8 cellular contexts compared by ENCODE assay signal in the genomic region with DNA sequence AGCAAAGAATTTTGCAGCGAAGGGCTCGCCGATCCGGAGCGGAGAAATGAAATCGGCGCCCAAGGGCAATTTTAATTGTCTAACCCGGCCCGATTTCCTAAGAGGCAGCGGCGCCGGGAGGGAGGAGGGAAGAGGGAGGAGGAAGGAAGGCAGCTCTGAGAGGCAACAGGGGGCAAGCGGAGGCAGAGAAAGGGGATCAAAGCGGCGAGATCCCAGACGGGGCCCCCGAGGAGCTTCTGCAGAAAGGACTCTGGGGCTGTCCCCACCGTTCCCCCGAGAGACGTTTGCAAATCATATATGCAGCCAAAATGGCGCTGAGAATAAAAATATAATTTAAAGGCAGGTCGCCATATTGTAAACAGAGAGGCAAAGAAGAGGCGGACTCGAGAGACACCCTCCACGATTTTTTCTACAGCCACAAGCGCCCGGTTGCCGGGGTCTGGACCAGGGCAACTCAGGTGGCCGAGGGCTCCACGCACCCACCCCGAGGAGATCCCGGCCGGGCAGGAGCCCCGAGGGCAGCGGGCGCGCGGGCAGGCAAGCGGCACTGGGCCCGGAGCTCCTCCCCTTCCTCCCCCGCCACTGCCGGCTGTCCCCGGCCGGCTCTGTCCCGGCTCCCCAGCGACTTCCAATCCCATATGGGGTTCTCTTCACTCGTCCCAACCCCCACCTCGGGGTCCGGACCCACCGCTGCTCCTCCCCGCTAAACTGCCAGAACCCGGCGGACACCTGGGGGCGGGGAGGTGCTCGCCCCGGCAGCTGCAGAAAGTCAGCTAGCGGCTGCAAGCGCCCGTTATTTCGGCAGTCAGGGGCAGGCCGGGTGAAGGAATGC. TPM values are rescaled to one million over a fixed set of nuclear protein-coding genes. Genes with fewer than 3 reads are reported as not detected.
DNase-seq lines count a peak whose midpoint lies in the region; ATAC-seq and TF ChIP-seq lines count a peak whose summit lies in the region.

No MANE protein-coding gene starts in this region.

- H3K36me3 ChIP-seq in SU-DHL-6 (ENCODE audit: low read length) (peaks cover 8% of the 10 kb centered on the region), aorta (ENCODE audit: control insufficient read depth in 1 of 2, insufficient read depth in 2 of 2, low read length in 1 of 2) (no peaks in the 10 kb centered on the region)

- under 1% methylated on average over 61 of the region's 61 CpGs for WGBS in right cardiac atrium
- WGBS in aorta, 2 donors = 0% methylated on average over 54 to 61 of the region's 61 CpGs

- H3K9me3 ChIP-seq in SU-DHL-6 (ENCODE audit: insufficient read depth, low read length) = no peaks in the 10 kb centered on the region
- no peaks in the 10 kb centered on the region for H3K9me3 ChIP-seq in right cardiac atrium (ENCODE audit: control insufficient read depth, low read length)
- H3K9me3 ChIP-seq in aorta (ENCODE audit: control insufficient read depth, low read length) = no peaks in the 10 kb centered on the region

- no peak for TF ChIP-seq CTCF in SU-DHL-6 (IDR thresholded peaks at IDR 0.05; ENCODE audit: insufficient read depth, low read length, poor library complexity, severe bottlenecking)

- peak overlapping the region; percentile 86 for H3K4me3 ChIP-seq in SU-DHL-6 (ENCODE audit: insufficient read depth, low read length, poor library complexity, severe bottlenecking)
- peak overlapping the region; percentile 92 for H3K4me3 ChIP-seq in right cardiac atrium (ENCODE audit: low read length)
- peak overlapping the region; percentile 81 to 92 for H3K4me3 ChIP-seq in aorta (ENCODE audit: low read length in 2 of 2)

- no peaks in the 10 kb centered on the region for H3K9me2 ChIP-seq in SU-DHL-6 (replicated peaks; ENCODE audit: insufficient read depth, low read length)

- H3K27me3 ChIP-seq in SU-DHL-6 (ENCODE audit: low read length) (no peaks in the 10 kb centered on the region), right cardiac atrium (ENCODE audit: control insufficient read depth, insufficient read depth) (no peaks in the 10 kb centered on the region), aorta (ENCODE audit: control insufficient read depth in 1 of 2, insufficient read depth in 2 of 2, low read length in 1 of 2) (no peaks in the 10 kb centered on the region)

- H4K20me1 ChIP-seq in SU-DHL-6 (ENCODE audit: low read depth, low read length) = peaks cover 13% of the 10 kb centered on the region; the same call in 1 of the 2 replicates

- DNase-seq in CD1c-positive myeloid dendritic cell (ENCODE audit: extremely low spot score) (peak; percentile 61), HuH-7.5 (ENCODE audit: low spot score) (peak; percentile 59), amygdala (lab: John Stamatoyannopoulos, UW) (peak in 40 of 56 donors; percentile 27 to 76 (median 54)), right cardiac atrium (peak; percentile 60 to 87 (median 85)), putamen (ENCODE audit: low spot score) (peak; percentile 68), aorta (peak; percentile 76 to 87)

- H3F3A ChIP-seq in SU-DHL-6 (ENCODE audit: insufficient read depth) = peaks cover 19% of the 10 kb centered on the region

- peak overlapping the region; percentile 87 for H3K9ac ChIP-seq in SU-DHL-6 (ENCODE audit: low read length)

- peaks cover 2% of the 10 kb centered on the region for H3K4me1 ChIP-seq in right cardiac atrium (ENCODE audit: control insufficient read depth, insufficient read depth, low read length)
- peaks cover 2 to 4% of the 10 kb centered on the region in 2 donors for H3K4me1 ChIP-seq in aorta (ENCODE audit: control insufficient read depth in 1 of 2, insufficient read depth in 2 of 2, low read length in 2 of 2)

- H2AFZ ChIP-seq in SU-DHL-6 (ENCODE audit: low read depth, low read length, severe bottlenecking) = no peak overlapping the region

- intact Hi-C loops in right cardiac atrium (cut with DNase I) (loop anchor here in 2 of 4 donors (5.0 to 10.0 kb wide), 3 partner anchors 47 to 345 kb away; a partner anchor contains a TSS), aorta (cut with DNase I) (loop anchor here (5.0 to 10.0 kb wide), 6 partner anchors 37 to 615 kb away; a partner anchor contains a TSS)

- ATAC-seq in right cardiac atrium (peak; percentile 1 to 8), aorta (ENCODE audit: low FRiP score) (no peak), GM19455 (IDR thresholded peaks at IDR 0.05; ENCODE audit: unreplicated experiment) (no peak)

- peak overlapping the region; percentile 90 for H3K27ac ChIP-seq in SU-DHL-6 (ENCODE audit: low read depth, low read length)
- H3K27ac ChIP-seq in right cardiac atrium (ENCODE audit: low read length) = peak overlapping the region; percentile 99
- peak overlapping the region; percentile 32 to 61 for H3K27ac ChIP-seq in aorta (ENCODE audit: low read depth in 1 of 2, low read length in 2 of 2)

- peaks cover 68% of the 10 kb centered on the region for H3K79me2 ChIP-seq in SU-DHL-6 (ENCODE audit: insufficient read depth, low read length)

- peak overlapping the region; percentile 94 for H3K4me2 ChIP-seq in SU-DHL-6 (ENCODE audit: low read depth, low read length, poor library complexity, severe bottlenecking)

RNA-seq across cellular contexts. Expression of a gene that starts 1.9 kb away (rescaled TPM):
- total RNA-seq in right cardiac atrium = 10 to 100 TPM; 20.8 to 25.4 (median 24.2) TPM
- 10.8 TPM for polyA plus RNA-seq in right cardiac atrium
- 10 to 100 TPM; 30.5 to 47.0 TPM for total RNA-seq in aorta
- polyA plus RNA-seq in aorta = 10 to 100 TPM; 10.1 to 29.4 TPM

RNA-seq across cellular contexts. Expression of a gene that starts 46.5 kb away (rescaled TPM):
- total RNA-seq in right cardiac atrium = 1 to 10 TPM; 2.1 to 3.3 (median 2.5) TPM
- polyA plus RNA-seq in right cardiac atrium = 2.3 TPM
- total RNA-seq in aorta = 1 to 10 TPM; 4.3 to 6.1 TPM
- 1 to 10 TPM in 1 of 2 donors, under 1 TPM in 1; 0.75 to 2.7 TPM for polyA plus RNA-seq in aorta

RNA-seq across cellular contexts. Expression of a gene that starts 51.9 kb away (rescaled TPM):
- total RNA-seq in right cardiac atrium (10 to 100 TPM; 70.5 to 89.4 (median 79.4) TPM), aorta (100 to 1,000 TPM in 1 of 2 donors, 10 to 100 TPM in 1; 99.1 to 108 TPM)
- polyA plus RNA-seq in right cardiac atrium (45.1 TPM), aorta (10 to 100 TPM; 51.8 to 58.3 TPM)

RNA-seq across cellular contexts. Expression of a gene that starts 56.4 kb away (rescaled TPM):
- total RNA-seq in right cardiac atrium (not detected), aorta (not detected)
- polyA plus RNA-seq in right cardiac atrium (not detected), aorta (not detected)

Comparison
In these comparisons a context has a peak if more than half of its experiments do, and no peak if none do; other contexts are left out.
1. H3K27ac ChIP-seq: peak in every context shown above with its lines; median percentile 99 in right cardiac atrium; 90 in SU-DHL-6; 46 in aorta.
2. ATAC-seq: peak in right cardiac atrium (2 of 2); none in aorta (single experiment) and GM19455 (single experiment).
3. Peak in every context shown above with its lines, with median percentiles within 50 percentile points of each other: DNase-seq and H3K4me3 ChIP-seq.